ENCODE assay signal across 3 cellular contexts in genomic region chr4:190015538-190016368, GRCh38.
TF ChIP-seq lines count a peak whose summit lies in the region.

No MANE protein-coding gene starts in this region.

TF ChIP-seq in SK-N-SH, 30 proteins besides CTCF, POLR2A, EP300 and RAD21:
- TF ChIP-seq MAX (IDR thresholded peaks at IDR 0.05; ENCODE audit: low read depth), result no peak
- TF ChIP-seq FOSL2 (IDR thresholded peaks at IDR 0.05; ENCODE audit: borderline replicate concordance, low read depth), result no peak
- no peak for TF ChIP-seq GABPA (IDR thresholded peaks at IDR 0.05; ENCODE audit: low read depth)
- TF ChIP-seq YY1 (IDR thresholded peaks at IDR 0.05; ENCODE audit: low read depth), result no peak
- TF ChIP-seq USF2 (IDR thresholded peaks at IDR 0.05; ENCODE audit: borderline replicate concordance, low read depth, low read length), result no peak
- TF ChIP-seq RXRA (IDR thresholded peaks at IDR 0.05; ENCODE audit: borderline replicate concordance, low read depth), result no peak
- no peak for TF ChIP-seq NRF1 (IDR thresholded peaks at IDR 0.05; ENCODE audit: low read depth, low read length)
- no peak for TF ChIP-seq ZBTB33 (IDR thresholded peaks at IDR 0.05; ENCODE audit: borderline replicate concordance, low read depth)

TF ChIP-seq in SK-N-SH treated with all-trans-retinoic acid at 6 μM for 48 hours, 23 proteins besides CTCF, POLR2A, EP300 and RAD21:
- TF ChIP-seq GLIS3 (CRISPR knock-in tag; IDR thresholded peaks at IDR 0.05) (no peak), ZC3H10 (CRISPR knock-in tag; IDR thresholded peaks at IDR 0.05) (no peak), TSHZ2 (CRISPR knock-in tag; IDR thresholded peaks at IDR 0.05) (no peak), ESRRG (CRISPR knock-in tag; IDR thresholded peaks at IDR 0.05) (no peak), CSRNP3 (CRISPR knock-in tag; IDR thresholded peaks at IDR 0.05) (no peak), POU6F1 (CRISPR knock-in tag; IDR thresholded peaks at IDR 0.05; ENCODE audit: borderline replicate concordance, low read depth) (no peak), ZFP3 (CRISPR knock-in tag; IDR thresholded peaks at IDR 0.05) (no peak), ISL1 (CRISPR knock-in tag; IDR thresholded peaks at IDR 0.05) (no peak), OSR1 (CRISPR knock-in tag; IDR thresholded peaks at IDR 0.05) (no peak), ARNTL (CRISPR knock-in tag; IDR thresholded peaks at IDR 0.05; ENCODE audit: borderline replicate concordance, low read depth) (no peak), CSDC2 (CRISPR knock-in tag; IDR thresholded peaks at IDR 0.05) (no peak), ZNF565 (CRISPR knock-in tag; conservative IDR thresholded peaks at IDR 0.05; ENCODE audit: low read depth) (no peak), SNAI2 (CRISPR knock-in tag; IDR thresholded peaks at IDR 0.05) (no peak), ZNF70 (CRISPR knock-in tag; IDR thresholded peaks at IDR 0.05) (no peak), PATZ1 (CRISPR knock-in tag; IDR thresholded peaks at IDR 0.05; ENCODE audit: borderline replicate concordance) (no peak), RARB (CRISPR knock-in tag; IDR thresholded peaks at IDR 0.05) (no peak), ZNF8 (CRISPR knock-in tag; IDR thresholded peaks at IDR 0.05) (no peak), CREB5 (CRISPR knock-in tag; IDR thresholded peaks at IDR 0.05; ENCODE audit: low read depth) (no peak)

TF ChIP-seq in endothelial cell of umbilical vein, 7 proteins besides CTCF, POLR2A, EP300 and RAD21:
- no peak for TF ChIP-seq MAX (IDR thresholded peaks at IDR 0.05; ENCODE audit: insufficient read depth, insufficient read length)
- no peak for TF ChIP-seq MYC (IDR thresholded peaks at IDR 0.05; ENCODE audit: low read depth, low read length)
- peak; percentile 69 for TF ChIP-seq EZH2 (IDR thresholded peaks at IDR 0.05; ENCODE audit: borderline replicate concordance, low read depth, low read length, severe bottlenecking)
